ENCODE assay signal across 10 cellular contexts in genomic region chr2:160221391-160222276, GRCh38. TPM values are rescaled to one million over a fixed set of nuclear protein-coding genes. Genes with fewer than 3 reads are reported as not detected.
DNase-seq lines count a peak whose midpoint lies in the region; ATAC-seq and TF ChIP-seq lines count a peak whose summit lies in the region.
"Had no signal": no experiment of that assay in that cellular context is flagged by ENCODE, and none has a peak within 500 bp of the region (broad histone marks: within the 10 kb centered on the region; RNA-seq: fewer than 3 reads in every experiment).

No MANE protein-coding gene starts in this region.

- H3K27me3 ChIP-seq in thyroid gland: no peaks in the 10 kb centered on the region
- no peaks in the 10 kb centered on the region for H3K27me3 ChIP-seq in A673 (replicated peaks; ENCODE audit: insufficient read depth, low read depth, low read length, poor library complexity)

- POLR2A ChIA-PET in activated CD4-positive, alpha-beta memory T cell treated with anti-CD3 and anti-CD28 coated beads, Interleukin-2, amount 10 ng/mL, durations not matched to agents 7 days and 5 days (lab: Charles Lee): interaction anchor here (0.9 to 1.6 kb wide), 2 partner anchors 74 to 445 kb away, joined by 3 read pairs; no protein-coding TSS in a partner anchor
- POLR2A ChIA-PET in A673 (lab: Charles Lee; ENCODE audit: low non-redundant PET): no interaction called here

- in situ Hi-C loops in astrocyte of the spinal cord (cut with HindIII; ENCODE audit: low sequenced_read_pairs): no loop called here

- peak overlapping the region; percentile 81 to 96 (median 95) for H3K27ac ChIP-seq in thyroid gland
- no peak overlapping the region for H3K27ac ChIP-seq in A673 (ENCODE audit: low read depth, low read length, poor library complexity, severe bottlenecking)

- no peak overlapping the region for H3K4me3 Mint-ChIP-seq in activated CD4-positive, alpha-beta memory T cell treated with anti-CD3 and anti-CD28 coated beads, Interleukin-2, amount 10 ng/mL, durations not matched to agents 7 days and 5 days

- H3K36me3 ChIP-seq in thyroid gland: no peaks in the 10 kb centered on the region
- H3K36me3 ChIP-seq in A673 (ENCODE audit: insufficient read depth, low read length, poor library complexity, severe bottlenecking): no peaks in the 10 kb centered on the region

- peak in 1 of 2 donors; percentile 57 for TF ChIP-seq POLR2A in thyroid gland (IDR thresholded peaks at IDR 0.05)

- intact Hi-C loops in left colon (cut with DNase I, micrococcal nuclease): no loop called here
- intact Hi-C loops in thyroid gland (cut with DNase I): no loop called here
- intact Hi-C loops in A673 (cut with micrococcal nuclease; ENCODE audit: unreplicated experiment): no loop called here

- BruUV-seq in A673 (replicated peaks; lab: Mats Ljungman, UMichigan): no TSS peak

- 49 to 51% methylated on average over 10 to 11 of the region's 12 CpGs for whole genome bisulfite sequencing in thyroid gland, 2 donors

- ATAC-seq in left colon: peak; percentile 97

- CTCF ChIA-PET in activated CD4-positive, alpha-beta memory T cell treated with anti-CD3 and anti-CD28 coated beads, Interleukin-2, amount 10 ng/mL, durations not matched to agents 7 days and 5 days (lab: Charles Lee): interaction anchor here (2.0 kb wide), 1 partner anchor 12 kb away, joined by 10 read pairs; no protein-coding TSS in a partner anchor
- CTCF ChIA-PET in A673 (lab: Charles Lee): no interaction called here

- H3K9me3 ChIP-seq in thyroid gland: no peaks in the 10 kb centered on the region
- no peaks in the 10 kb centered on the region for H3K9me3 ChIP-seq in A673 (ENCODE audit: low read depth, low read length, poor library complexity, severe bottlenecking)

- peaks cover 6% of the 10 kb centered on the region for H3K27me3 Mint-ChIP-seq in activated CD4-positive, alpha-beta memory T cell treated with anti-CD3 and anti-CD28 coated beads, Interleukin-2, amount 10 ng/mL, durations not matched to agents 7 days and 5 days

- no peak overlapping the region for H3K27ac Mint-ChIP-seq in activated CD4-positive, alpha-beta memory T cell treated with anti-CD3 and anti-CD28 coated beads, Interleukin-2, amount 10 ng/mL, durations not matched to agents 7 days and 5 days

- DNase-seq in NCI-H82 (lab: John Stamatoyannopoulos, UW): peak; percentile 32
- DNase-seq in NCI-H82 treated with DMSO at 0.1 percent for 48 hours (lab: John Stamatoyannopoulos, UW; ENCODE audit: unreplicated experiment): no peak
- peak; percentile 66 for DNase-seq in astrocyte of the spinal cord (ENCODE audit: low read depth, low spot score)
- DNase-seq in left colon: peak; percentile 79 to 88
- peak; percentile 86 to 87 for DNase-seq in thyroid gland
- DNase-seq in activated CD4-positive, alpha-beta memory T cell treated with anti-CD3 and anti-CD28 coated beads, Interleukin-2, amount 10 ng/mL, durations not matched to agents 7 days and 5 days: no peak
- DNase-seq in RKO (ENCODE audit: low spot score): no peak
- DNase-seq in A673 (ENCODE audit: low spot score): no peak
- DNase-seq: NCI-H1417 treated with DMSO at 0.1 percent for 48 hours had no signal

- no peak overlapping the region for H3K4me3 ChIP-seq in astrocyte of the spinal cord (ENCODE audit: low read depth, low read length)
- H3K4me3 ChIP-seq in thyroid gland (replicated peaks in 1 of 3): no peak overlapping the region
- H3K4me3 ChIP-seq in A673 (ENCODE audit: low read depth, low read length, poor library complexity, severe bottlenecking): no peak overlapping the region

- TF ChIP-seq CTCF in astrocyte of the spinal cord (IDR thresholded peaks at IDR 0.05; ENCODE audit: low read depth, low read length) (no peak), thyroid gland (IDR thresholded peaks at IDR 0.05) (peak in 2 of 6 experiments; percentile 24 to 30), A673 (conservative IDR thresholded peaks at IDR 0.05; ENCODE audit: low read depth, low read length) (no peak)

- peaks cover 60% of the 10 kb centered on the region for H3K4me1 Mint-ChIP-seq in activated CD4-positive, alpha-beta memory T cell treated with anti-CD3 and anti-CD28 coated beads, Interleukin-2, amount 10 ng/mL, durations not matched to agents 7 days and 5 days

- no peaks in the 10 kb centered on the region for H3K9me3 Mint-ChIP-seq in activated CD4-positive, alpha-beta memory T cell treated with anti-CD3 and anti-CD28 coated beads, Interleukin-2, amount 10 ng/mL, durations not matched to agents 7 days and 5 days

- H3K36me3 Mint-ChIP-seq in activated CD4-positive, alpha-beta memory T cell treated with anti-CD3 and anti-CD28 coated beads, Interleukin-2, amount 10 ng/mL, durations not matched to agents 7 days and 5 days (ENCODE audit: low read depth): no peaks in the 10 kb centered on the region

- peaks cover 26 to 56% of the 10 kb centered on the region in 2 donors for H3K4me1 ChIP-seq in thyroid gland
- peaks cover 21% of the 10 kb centered on the region for H3K4me1 ChIP-seq in A673 (ENCODE audit: insufficient read depth, low read length, poor library complexity, severe bottlenecking)

RNA-seq across cellular contexts. Expression of gene ITGB6, which starts 21.6 kb away (rescaled TPM):
- total RNA-seq in left colon: 10 to 100 TPM; 19.7 to 28.0 TPM
- total RNA-seq in thyroid gland: 10 to 100 TPM; 11.1 to 17.2 (median 13.4) TPM
- not detected for total RNA-seq in activated CD4-positive, alpha-beta memory T cell treated with anti-CD3 and anti-CD28 coated beads, Interleukin-2, amount 10 ng/mL, durations not matched to agents 7 days and 5 days
- not detected in 2 replicates for total RNA-seq in A673 (2021)
- total RNA-seq: mononuclear cell had no signal

Comparison
In these comparisons a context has a peak if more than half of its experiments do, and no peak if none do; other contexts are left out.
1. DNase-seq: peak in NCI-H82 (single experiment), astrocyte of the spinal cord (single experiment), left colon (2 of 2) and thyroid gland (2 of 2); none in NCI-H82 treated with DMSO at 0.1 percent for 48 hours (single experiment), activated CD4-positive, alpha-beta memory T cell treated with anti-CD3 and anti-CD28 coated beads, Interleukin-2, amount 10 ng/mL, durations not matched to agents 7 days and 5 days (single experiment), RKO (single experiment) and A673 (single experiment).
2. RNA of gene ITGB6, which starts 21.6 kb away (total RNA-seq): 19.7 to 28.0 TPM in left colon and 11.1 to 17.2 TPM in thyroid gland; not detected in activated CD4-positive, alpha-beta memory T cell treated with anti-CD3 and anti-CD28 coated beads, Interleukin-2, amount 10 ng/mL, durations not matched to agents 7 days and 5 days and not detected in A673; every median in the first group is over 10 times any median in the second.